In the genomic region with DNA sequence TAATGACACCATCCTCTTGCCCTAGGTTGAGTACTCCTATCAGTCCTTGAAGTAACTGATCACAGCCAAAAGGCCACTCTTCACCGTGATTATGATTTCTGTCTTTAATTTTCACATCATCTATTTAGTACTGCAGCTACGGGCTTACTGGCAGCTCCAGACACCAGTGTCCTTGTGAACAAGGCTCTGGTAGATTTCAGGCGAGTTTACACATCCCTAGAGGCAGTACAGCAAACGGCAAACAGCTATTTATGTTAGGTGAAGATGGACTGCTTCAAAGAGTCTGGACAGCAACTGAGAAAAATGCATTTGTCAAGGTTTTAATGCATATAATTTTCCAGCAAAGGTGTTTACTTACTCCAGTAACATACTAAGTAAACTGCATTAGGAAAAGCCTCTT, we compare ENCODE assay signal across 28 cellular contexts.
"Had no signal": no experiment of that assay in that cellular context is flagged by ENCODE, and none has a peak within 500 bp of the region (broad histone marks: within the 10 kb centered on the region; RNA-seq: fewer than 3 reads in every experiment).

No MANE protein-coding gene starts in this region.

- DNase-seq: hypothalamus; immature natural killer cell; kidney; left colon; left lung; mesendoderm; naive B cell; natural killer cell; nephron progenitor cell; ovary; right cardiac atrium; stimulated activated CD4-positive, alpha-beta T cell treated with anti-CD3 and anti-CD28 coated beads, Interleukin-12 subunit alpha, Interleukin-12 subunit beta, amount 100 ng/mL, for 4 hours; stimulated activated CD4-positive, alpha-beta T cell treated with anti-CD3 and anti-CD28 coated beads, Interleukin-15, amount 100 ng/mL, for 24 hours; stimulated activated CD4-positive, alpha-beta T cell treated with anti-CD3 and anti-CD28 coated beads, Interleukin-2, amount 100 ng/mL, for 24 hours; stimulated activated CD4-positive, alpha-beta T cell treated with anti-CD3 and anti-CD28 coated beads, Interleukin-4, amount 100 ng/mL, for 1 hour; stimulated activated naive B cell treated with anti-CD40 and anti-IgM and Interleukin-4, amounts not matched to agents 10 μg/mL and 1 μg/mL and 100 μg/mL, for 72 hours; stimulated activated naive CD8-positive, alpha-beta T cell treated with anti-CD3 and anti-CD28 coated beads, Interleukin-15, Interleukin-2, amounts not matched to agents 100 U/mL and 50 U/mL, for 24 hours; stomach; testis; thyroid gland; transverse colon; upper lobe of right lung had no signal

- H3K36me3 Mint-ChIP-seq: natural killer cell had no signal

- H3K4me3 ChIP-seq: left lung, lung, neural progenitor cell, ovary, skin epidermis, stomach, testis, thyroid gland, transverse colon, upper lobe of right lung had no signal

- H3K27me3 ChIP-seq: left lung, neural progenitor cell, ovary, stomach, testis, thyroid gland, transverse colon, upper lobe of right lung had no signal

- H3K36me3 ChIP-seq: left lung, neural progenitor cell, ovary, thyroid gland, transverse colon, upper lobe of right lung had no signal

- H3K9me3 Mint-ChIP-seq: immature natural killer cell, natural killer cell had no signal

- H3K27ac Mint-ChIP-seq: mesothelial cell of epicardium; neural progenitor cell; stimulated activated naive B cell treated with anti-CD40 and anti-IgM and Interleukin-4, amounts not matched to agents 10 μg/mL and 1 μg/mL and 100 μg/mL, for 72 hours had no signal

- H3K4me1 ChIP-seq: neural progenitor cell, testis had no signal

- H3K9me3 ChIP-seq: left lung, ovary, testis, thyroid gland, transverse colon, upper lobe of right lung had no signal

- H3K27ac ChIP-seq: left lung, neural progenitor cell, ovary, skin epidermis, stomach, testis, thyroid gland, transverse colon, upper lobe of right lung had no signal

- H3K4me3 Mint-ChIP-seq: immature natural killer cell; mesothelial cell of epicardium; naive B cell; natural killer cell; nephron progenitor cell; neural progenitor cell; stimulated activated naive B cell treated with anti-CD40 and anti-IgM and Interleukin-4, amounts not matched to agents 10 μg/mL and 1 μg/mL and 100 μg/mL, for 72 hours had no signal

- ATAC-seq: left colon; natural killer cell; sciatic nerve; stimulated activated naive B cell treated with anti-CD40 and anti-IgM and Interleukin-4, amounts not matched to agents 10 μg/mL and 1 μg/mL and 100 μg/mL, for 72 hours; stimulated activated naive CD8-positive, alpha-beta T cell treated with anti-CD3 and anti-CD28 coated beads, Interleukin-15, Interleukin-2, amounts not matched to agents 100 U/mL and 50 U/mL, for 24 hours; upper lobe of right lung had no signal

- H3K27me3 Mint-ChIP-seq: naive B cell; progenitor cell of endocrine pancreas; stimulated activated naive B cell treated with anti-CD40 and anti-IgM and Interleukin-4, amounts not matched to agents 10 μg/mL and 1 μg/mL and 100 μg/mL, for 72 hours had no signal
